ENCODE assay signal across 24 cellular contexts in the genomic region with DNA sequence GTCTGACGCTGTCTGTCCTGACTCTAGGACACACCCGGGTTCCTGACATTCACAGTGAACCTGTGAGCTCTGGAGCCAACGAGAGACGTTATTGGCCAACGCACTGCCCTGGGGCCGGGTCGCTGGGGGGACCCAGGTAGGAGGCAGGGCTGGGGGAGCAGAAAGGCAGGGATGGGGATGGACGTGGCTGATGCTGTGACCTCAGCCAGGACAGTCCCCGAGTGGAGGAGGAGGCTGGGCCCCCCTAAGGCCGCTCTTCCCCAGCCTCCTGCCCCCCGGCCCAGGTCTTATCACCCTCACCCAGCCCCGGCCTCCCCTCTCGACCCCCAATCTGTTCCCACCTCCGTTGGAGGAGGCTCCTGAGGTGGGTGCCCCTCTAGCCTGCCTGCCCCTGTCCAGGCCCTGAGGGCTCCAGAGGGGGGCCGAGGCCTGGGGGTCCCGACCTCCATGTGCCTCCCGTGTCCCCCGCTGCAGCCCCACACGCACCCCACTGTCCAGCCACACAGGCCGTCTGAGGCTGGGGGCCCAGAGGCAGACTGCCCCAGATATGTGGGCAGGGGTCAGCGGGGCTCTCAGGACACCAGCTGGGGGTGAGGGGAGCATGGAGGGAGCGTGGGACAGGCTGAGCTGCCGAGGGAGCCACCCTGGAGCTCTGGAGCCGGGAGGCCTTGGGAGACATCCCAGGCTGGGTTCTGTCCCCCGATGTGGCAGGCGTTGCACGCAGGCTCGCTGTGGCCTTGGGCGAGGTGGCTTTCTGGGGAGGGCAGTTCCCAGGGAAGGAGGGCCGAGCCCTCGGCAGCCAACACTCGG. TPM values are rescaled to one million over a fixed set of nuclear protein-coding genes. Genes with fewer than 3 reads are reported as not detected.
DNase-seq lines count a peak whose midpoint lies in the region; ATAC-seq, FAIRE-seq and TF ChIP-seq lines count a peak whose summit lies in the region.
"Had no signal": no experiment of that assay in that cellular context is flagged by ENCODE, and none has a peak within 500 bp of the region (broad histone marks: within the 10 kb centered on the region; RNA-seq: fewer than 3 reads in every experiment).

No MANE protein-coding gene starts in this region.

- ATAC-seq in RWPE2 (ENCODE audit: low read depth): no peak
- peak; percentile 37 for ATAC-seq in stimulated activated memory B cell treated with anti-CD40 and anti-IgM and Interleukin-4, amounts not matched to agents 10 μg/mL and 1 μg/mL and 100 μg/mL, for 72 hours
- no peak for ATAC-seq in GM21515 (IDR thresholded peaks at IDR 0.05; ENCODE audit: unreplicated experiment)
- ATAC-seq: activated CD4-positive, alpha-beta T cell treated with anti-CD3 and anti-CD28 coated beads for 36 hours had no signal

- no peaks in the 10 kb centered on the region for H3K9me3 ChIP-seq in RWPE2 (ENCODE audit: severe bottlenecking)
- peaks cover under 1 to 1% of the 10 kb centered on the region in 2 donors for H3K9me3 ChIP-seq in kidney (ENCODE audit: control insufficient read depth in 1 of 2, low read length in 2 of 2)
- H3K9me3 ChIP-seq: psoas muscle had no signal

- peaks cover 19% of the 10 kb centered on the region for H3K27me3 ChIP-seq in RWPE2 (ENCODE audit: insufficient read depth, poor library complexity, severe bottlenecking)
- H3K27me3 ChIP-seq: BLaER1, cardiac muscle cell had no signal

- no peak for FAIRE-seq in kidney (lab: Jason Lieb, UNC)
- FAIRE-seq: A549 had no signal

- H3K4me3 ChIP-seq in RWPE2 (ENCODE audit: severe bottlenecking): no peak overlapping the region
- no peak overlapping the region for H3K4me3 ChIP-seq in kidney (ENCODE audit: low read length in 2 of 2)
- H3K4me3 ChIP-seq: A549, BLaER1, cardiac muscle cell, esophagus muscularis mucosa, psoas muscle, smooth muscle cell had no signal

- no peaks in the 10 kb centered on the region for H3K36me3 ChIP-seq in RWPE2 (ENCODE audit: low read depth)
- H3K36me3 ChIP-seq in kidney (ENCODE audit: control insufficient read depth in 1 of 2, insufficient read depth in 2 of 2, low read length in 2 of 2): no peaks in the 10 kb centered on the region
- H3K36me3 ChIP-seq: BLaER1, cardiac muscle cell, esophagus muscularis mucosa had no signal

- H3K27me3 Mint-ChIP-seq in stimulated activated memory B cell treated with anti-CD40 and anti-IgM and Interleukin-4, amounts not matched to agents 10 μg/mL and 1 μg/mL and 100 μg/mL, for 72 hours: peaks cover 53% of the 10 kb centered on the region

- peaks cover 23% of the 10 kb centered on the region for H3K9me3 Mint-ChIP-seq in stimulated activated memory B cell treated with anti-CD40 and anti-IgM and Interleukin-4, amounts not matched to agents 10 μg/mL and 1 μg/mL and 100 μg/mL, for 72 hours

- H3K27ac Mint-ChIP-seq in stimulated activated memory B cell treated with anti-CD40 and anti-IgM and Interleukin-4, amounts not matched to agents 10 μg/mL and 1 μg/mL and 100 μg/mL, for 72 hours: no peak overlapping the region
- H3K27ac Mint-ChIP-seq: activated CD4-positive, alpha-beta T cell treated with anti-CD3 and anti-CD28 coated beads for 36 hours; mesothelial cell of epicardium had no signal

- intact Hi-C loops in kidney (cut with DNase I): no loop called here

- H3K4me1 ChIP-seq in RWPE2 (ENCODE audit: insufficient read depth, poor library complexity, severe bottlenecking) (no peaks in the 10 kb centered on the region), kidney (ENCODE audit: control insufficient read depth in 1 of 2, insufficient read depth in 1 of 2, low read depth in 1 of 2, low read length in 2 of 2) (no peaks in the 10 kb centered on the region)
- H3K4me1 ChIP-seq: A549, esophagus muscularis mucosa, psoas muscle had no signal

- H3K27ac ChIP-seq in RWPE2 (ENCODE audit: poor library complexity, severe bottlenecking) (no peak overlapping the region), kidney (ENCODE audit: low read depth in 2 of 2, low read length in 2 of 2) (no peak overlapping the region)
- H3K27ac ChIP-seq: BLaER1, cardiac muscle cell, esophagus muscularis mucosa, psoas muscle had no signal

- TF ChIP-seq CTCF in RWPE2 (IDR thresholded peaks at IDR 0.05; ENCODE audit: poor library complexity, severe bottlenecking) (no peak), kidney (IDR thresholded peaks at IDR 0.05; ENCODE audit: borderline replicate concordance, extremely low read depth, insufficient read depth) (no peak)

- no peak overlapping the region for H3K4me3 Mint-ChIP-seq in stimulated activated memory B cell treated with anti-CD40 and anti-IgM and Interleukin-4, amounts not matched to agents 10 μg/mL and 1 μg/mL and 100 μg/mL, for 72 hours
- H3K4me3 Mint-ChIP-seq: activated CD4-positive, alpha-beta T cell treated with anti-CD3 and anti-CD28 coated beads for 36 hours; mesothelial cell of epicardium; nephron progenitor cell had no signal

- no peaks in the 10 kb centered on the region for H3K4me1 Mint-ChIP-seq in stimulated activated memory B cell treated with anti-CD40 and anti-IgM and Interleukin-4, amounts not matched to agents 10 μg/mL and 1 μg/mL and 100 μg/mL, for 72 hours
- H3K4me1 Mint-ChIP-seq: activated CD4-positive, alpha-beta T cell treated with anti-CD3 and anti-CD28 coated beads for 36 hours; mesothelial cell of epicardium had no signal

- H3K9ac ChIP-seq in kidney (ENCODE audit: low read length in 2 of 2): no peak overlapping the region
- H3K9ac ChIP-seq: BLaER1 had no signal

- DNase-seq in activated CD8-positive, alpha-beta memory T cell treated with anti-CD3 and anti-CD28 coated beads, Interleukin-2, amount 50 U/mL, for 4 hours: peak; percentile 14
- DNase-seq in activated CD8-positive, alpha-beta memory T cell treated with anti-CD3 and anti-CD28 coated beads for 24 hours: no peak
- DNase-seq in RWPE2 (ENCODE audit: low spot score) (peak; percentile 45), kidney (peak; percentile 58), Kasumi-1 (lab: John Stamatoyannopoulos, UW) (no peak), NCI-H1930 (lab: John Stamatoyannopoulos, UW) (no peak)
- DNase-seq: activated CD4-positive, alpha-beta T cell treated with anti-CD3 and anti-CD28 coated beads for 36 hours; amniotic stem cell; NCI-H1105 treated with DMSO at 0.1 percent for 48 hours; NCI-H2107; NCI-H524; nephron progenitor cell; psoas muscle; RPMI8226; stimulated activated CD4-positive, alpha-beta T cell treated with anti-CD3 and anti-CD28 coated beads, Interleukin-4, amount 100 ng/mL, for 4 hours had no signal

- H3K36me3 Mint-ChIP-seq in stimulated activated memory B cell treated with anti-CD40 and anti-IgM and Interleukin-4, amounts not matched to agents 10 μg/mL and 1 μg/mL and 100 μg/mL, for 72 hours: peaks cover 14% of the 10 kb centered on the region
- H3K36me3 Mint-ChIP-seq: mesothelial cell of epicardium had no signal

RNA-seq across cellular contexts. Expression of gene MUC5AC, which starts 29.2 kb away (rescaled TPM):
- total RNA-seq in kidney: 0.03 TPM
- polyA plus RNA-seq in kidney (ENCODE audit: insufficient read depth, low read depth, low replicate concordance): not detected
- total RNA-seq: activated CD4-positive, alpha-beta T cell treated with anti-CD3 and anti-CD28 coated beads for 36 hours; cardiac muscle cell; mesothelial cell of epicardium; smooth muscle cell; subcutaneous adipose tissue had no signal
- polyA plus RNA-seq: cardiac muscle cell, psoas muscle, smooth muscle cell had no signal

RNA-seq across cellular contexts. Expression of gene MUC2, which starts 53.9 kb away (rescaled TPM):
- total RNA-seq in kidney: not detected
- not detected for polyA plus RNA-seq in kidney (ENCODE audit: insufficient read depth, low read depth, low replicate concordance)
- total RNA-seq: activated CD4-positive, alpha-beta T cell treated with anti-CD3 and anti-CD28 coated beads for 36 hours; smooth muscle cell had no signal
- polyA plus RNA-seq: cardiac muscle cell, smooth muscle cell had no signal

Comparison
In these comparisons a context has a peak if more than half of its experiments do, and no peak if none do; other contexts are left out.
1. DNase-seq: peak in activated CD8-positive, alpha-beta memory T cell treated with anti-CD3 and anti-CD28 coated beads, Interleukin-2, amount 50 U/mL, for 4 hours (single experiment), RWPE2 (single experiment) and kidney (single experiment); none in activated CD8-positive, alpha-beta memory T cell treated with anti-CD3 and anti-CD28 coated beads for 24 hours (single experiment), Kasumi-1 (0 of 2) and NCI-H1930 (0 of 2).